9 cellular contexts compared by ENCODE assay signal in genomic region chr12:6850796-6851152, GRCh38. TPM values are rescaled to one million over a fixed set of nuclear protein-coding genes. Genes with fewer than 3 reads are reported as not detected.
DNase-seq lines count a peak whose midpoint lies in the region; ATAC-seq, FAIRE-seq and TF ChIP-seq lines count a peak whose summit lies in the region.
"Had no signal": no experiment of that assay in that cellular context is flagged by ENCODE, and none has a peak within 500 bp of the region (broad histone marks: within the 10 kb centered on the region; RNA-seq: fewer than 3 reads in every experiment).

No MANE protein-coding gene starts in this region.

- peak overlapping the region; percentile 88 for H3K4me2 ChIP-seq in astrocyte (ENCODE audit: low read length)

- peaks cover 12% of the 10 kb centered on the region for H3K4me1 Mint-ChIP-seq in astrocyte (ENCODE audit: low read depth, unreplicated experiment)

- H3K27ac Mint-ChIP-seq in astrocyte (ENCODE audit: unreplicated experiment) = no peak overlapping the region

- peaks cover 70% of the 10 kb centered on the region for H3K79me2 ChIP-seq in astrocyte (ENCODE audit: insufficient read depth, low read length)

- H3K4me3 Mint-ChIP-seq in astrocyte (ENCODE audit: unreplicated experiment) = peak overlapping the region; percentile 96

- H2AFZ ChIP-seq in astrocyte (ENCODE audit: low read depth, low read length) = peak overlapping the region; percentile 24

- no peak overlapping the region for H3K27ac ChIP-seq in cardiac muscle cell
- peak overlapping the region; percentile 25 for H3K27ac ChIP-seq in astrocyte (ENCODE audit: low read depth, low read length)
- no peak overlapping the region for H3K27ac ChIP-seq in left lung
- no peak overlapping the region for H3K27ac ChIP-seq in upper lobe of right lung

- H3K9me3 ChIP-seq in cardiac muscle cell (ENCODE audit: low read depth) = no peaks in the 10 kb centered on the region
- H3K9me3 ChIP-seq in astrocyte (ENCODE audit: insufficient read depth, low read depth, low read length) = no peaks in the 10 kb centered on the region
- no peaks in the 10 kb centered on the region for H3K9me3 ChIP-seq in left lung
- no peaks in the 10 kb centered on the region for H3K9me3 ChIP-seq in upper lobe of right lung
- H3K9me3 ChIP-seq: body of pancreas had no signal

- no peaks in the 10 kb centered on the region for H3K9me3 Mint-ChIP-seq in astrocyte (ENCODE audit: unreplicated experiment)

- H4K20me1 ChIP-seq in astrocyte (ENCODE audit: insufficient read depth, low read length) = peaks cover 48% of the 10 kb centered on the region

- H3K36me3 ChIP-seq in cardiac muscle cell (peaks cover 4% of the 10 kb centered on the region), astrocyte (ENCODE audit: insufficient read depth, low read length) (peaks cover 21% of the 10 kb centered on the region), left lung (peaks cover 0 to 17% of the 10 kb centered on the region in 2 donors), upper lobe of right lung (peaks cover 11% of the 10 kb centered on the region)

- DNase-seq in cardiac muscle cell (ENCODE audit: low read depth in 1 of 2, low spot score in 1 of 2) (no peak), cardiac septum (ENCODE audit: low spot score) (no peak), astrocyte (ENCODE audit: low read depth) (no peak), left lung (peak in 1 of 2 donors; percentile 84), upper lobe of right lung (no peak), T1000 (lab: John Stamatoyannopoulos, UW) (no peak), DMS79 (lab: John Stamatoyannopoulos, UW) (no peak)

- peak overlapping the region; percentile 53 for H3K4me3 ChIP-seq in cardiac muscle cell
- H3K4me3 ChIP-seq in astrocyte (ENCODE audit: insufficient read depth, low read depth, low read length) = peak overlapping the region; percentile 87
- H3K4me3 ChIP-seq in left lung = peak overlapping the region; percentile 55 to 62
- H3K4me3 ChIP-seq in upper lobe of right lung = peak overlapping the region; percentile 85

- no peak for ATAC-seq in left lung
- ATAC-seq in upper lobe of right lung = no peak
- ATAC-seq in GM18861 (IDR thresholded peaks at IDR 0.05; ENCODE audit: unreplicated experiment) = no peak

- H3K4me1 ChIP-seq in cardiac muscle cell (ENCODE audit: low read depth) (no peaks in the 10 kb centered on the region), astrocyte (ENCODE audit: insufficient read depth, low read length) (peaks cover 19% of the 10 kb centered on the region), left lung (peaks cover 11 to 29% of the 10 kb centered on the region in 2 donors), upper lobe of right lung (peaks cover 9% of the 10 kb centered on the region)

- H3K27me3 ChIP-seq in cardiac muscle cell (no peaks in the 10 kb centered on the region), astrocyte (ENCODE audit: insufficient read depth, low read length) (no peaks in the 10 kb centered on the region), left lung (no peaks in the 10 kb centered on the region), upper lobe of right lung (no peaks in the 10 kb centered on the region)
- H3K27me3 ChIP-seq: body of pancreas had no signal

- H3K9ac ChIP-seq in astrocyte (ENCODE audit: low read length) = peak overlapping the region; percentile 88

- no peaks in the 10 kb centered on the region for H3K27me3 Mint-ChIP-seq in astrocyte (ENCODE audit: low read depth, unreplicated experiment)

- FAIRE-seq in astrocyte (lab: Jason Lieb, UNC) = no peak

- TF ChIP-seq CTCF in cardiac muscle cell (IDR thresholded peaks at IDR 0.05; ENCODE audit: low read depth, low read length) (no peak), astrocyte (IDR thresholded peaks at IDR 0.05; ENCODE audit: insufficient read depth, low read depth, low read length) (no peak), left lung (IDR thresholded peaks at IDR 0.05) (no peak), upper lobe of right lung (IDR thresholded peaks at IDR 0.05) (no peak)

- peaks cover 7% of the 10 kb centered on the region for H3K36me3 Mint-ChIP-seq in astrocyte (ENCODE audit: low read depth, unreplicated experiment)

- intact Hi-C loops in cardiac septum (cut with DNase I) = no loop called here
- intact Hi-C loops in left lung (cut with DNase I) = no loop called here
- intact Hi-C loops in upper lobe of right lung (cut with DNase I) = no loop called here

RNA-seq across cellular contexts. Expression of gene CDCA3, which starts 0.3 kb away (rescaled TPM):
- 11.5 and 42.8 TPM in 2 replicates for total RNA-seq in cardiac muscle cell
- polyA plus RNA-seq in cardiac muscle cell = 10.4 and 84.9 TPM in 2 replicates
- total RNA-seq in cardiac septum = 0.65 TPM
- 2.3 and 3.2 TPM in 2 replicates for total RNA-seq in astrocyte
- total RNA-seq in left lung = 1 to 10 TPM; 2.0 to 7.7 TPM
- 1.1 TPM for total RNA-seq in upper lobe of right lung

RNA-seq across cellular contexts. Expression of gene USP5, which starts 1.2 kb away (rescaled TPM):
- 145 and 150 TPM in 2 replicates for total RNA-seq in cardiac muscle cell
- 156 TPM in 2 replicates for polyA plus RNA-seq in cardiac muscle cell
- 83.5 TPM for total RNA-seq in cardiac septum
- 144 and 146 TPM in 2 replicates for total RNA-seq in astrocyte
- 10 to 100 TPM; 80.2 to 90.2 TPM for total RNA-seq in left lung
- total RNA-seq in upper lobe of right lung = 63.9 TPM

RNA-seq across cellular contexts. Expression of gene GNB3, which starts 10.0 kb away (rescaled TPM):
- total RNA-seq in cardiac muscle cell = 3.0 and 5.2 TPM in 2 replicates
- polyA plus RNA-seq in cardiac muscle cell = 1.7 and 2.1 TPM in 2 replicates
- total RNA-seq in cardiac septum = 9.7 TPM
- total RNA-seq in astrocyte = 14.5 and 16.6 TPM in 2 replicates
- total RNA-seq in left lung = 1 to 10 TPM; 2.0 to 3.3 TPM
- total RNA-seq in upper lobe of right lung = 0.32 TPM

RNA-seq across cellular contexts. Expression of gene TPI1, which starts 16.6 kb away (rescaled TPM):
- total RNA-seq in cardiac muscle cell = 1,963 and 2,650 TPM in 2 replicates
- polyA plus RNA-seq in cardiac muscle cell = 3,554 and 4,448 TPM in 2 replicates
- 657 TPM for total RNA-seq in cardiac septum
- total RNA-seq in astrocyte = 722 and 791 TPM in 2 replicates
- 100 to 1,000 TPM; 394 to 521 TPM for total RNA-seq in left lung
- 280 TPM for total RNA-seq in upper lobe of right lung

RNA-seq across cellular contexts. Expression of gene SPSB2, which starts 22.3 kb away (rescaled TPM):
- total RNA-seq in cardiac muscle cell = 11.6 and 12.3 TPM in 2 replicates
- 13.5 and 15.6 TPM in 2 replicates for polyA plus RNA-seq in cardiac muscle cell
- 4.5 TPM for total RNA-seq in cardiac septum
- 4.9 and 6.2 TPM in 2 replicates for total RNA-seq in astrocyte
- total RNA-seq in left lung = 10 to 100 TPM; 24.5 to 27.1 TPM
- total RNA-seq in upper lobe of right lung = 30.2 TPM
